Comparison of ENCODE assay signal across 8 cellular contexts in genomic region chr1:24704411-24705259, GRCh38. TPM values are rescaled to one million over a fixed set of nuclear protein-coding genes. Genes with fewer than 3 reads are reported as not detected.
A peak's percentile ranks its signal among the peaks of the same experiment; 100 is the strongest.
DNase-seq lines count a peak whose midpoint lies in the region; ATAC-seq and TF ChIP-seq lines count a peak whose summit lies in the region.

No MANE protein-coding gene starts in this region.

- no peak for DNase-seq in activated CD4-positive, alpha-beta memory T cell treated with anti-CD3 and anti-CD28 coated beads, Interleukin-2, amount 10 ng/mL, durations not matched to agents 7 days and 5 days
- DNase-seq in activated CD4-positive, alpha-beta memory T cell treated with anti-CD3 and anti-CD28 coated beads for 36 hours = no peak
- DNase-seq in WERI-Rb-1 (peak; percentile 20), inferior parietal cortex (ENCODE audit: extremely low spot score) (peak; percentile 83), testis (no peak), epidermal melanocyte (ENCODE audit: insufficient read length, low spot score) (no peak)
- DNase-seq in stimulated activated CD4-positive, alpha-beta T cell treated with anti-CD3 and anti-CD28 coated beads, Interleukin-4, amount 100 ng/mL, for 1 hour = no peak

- no peaks in the 10 kb centered on the region for H3K4me1 ChIP-seq in testis

- H3K27me3 Mint-ChIP-seq in activated CD4-positive, alpha-beta memory T cell treated with anti-CD3 and anti-CD28 coated beads, Interleukin-2, amount 10 ng/mL, durations not matched to agents 7 days and 5 days = no peaks in the 10 kb centered on the region
- H3K27me3 Mint-ChIP-seq in activated CD4-positive, alpha-beta memory T cell treated with anti-CD3 and anti-CD28 coated beads for 36 hours = no peaks in the 10 kb centered on the region

- ATAC-seq in GM18907 (IDR thresholded peaks at IDR 0.05; ENCODE audit: unreplicated experiment) = no peak

- H3K27ac ChIP-seq in WERI-Rb-1 (peak overlapping the region; percentile 62; the same call in 1 of the 2 replicates), testis (peak overlapping the region; percentile 34 to 48)

- H3K36me3 Mint-ChIP-seq in activated CD4-positive, alpha-beta memory T cell treated with anti-CD3 and anti-CD28 coated beads, Interleukin-2, amount 10 ng/mL, durations not matched to agents 7 days and 5 days (ENCODE audit: low read depth) = no peaks in the 10 kb centered on the region
- no peaks in the 10 kb centered on the region for H3K36me3 Mint-ChIP-seq in activated CD4-positive, alpha-beta memory T cell treated with anti-CD3 and anti-CD28 coated beads for 36 hours

- H3K27ac Mint-ChIP-seq in activated CD4-positive, alpha-beta memory T cell treated with anti-CD3 and anti-CD28 coated beads, Interleukin-2, amount 10 ng/mL, durations not matched to agents 7 days and 5 days = peak overlapping the region; percentile 26
- no peak overlapping the region for H3K27ac Mint-ChIP-seq in activated CD4-positive, alpha-beta memory T cell treated with anti-CD3 and anti-CD28 coated beads for 36 hours

- CTCF ChIA-PET in activated CD4-positive, alpha-beta memory T cell treated with anti-CD3 and anti-CD28 coated beads, Interleukin-2, amount 10 ng/mL, durations not matched to agents 7 days and 5 days (lab: Charles Lee) = interaction anchor here (0.7 to 1.5 kb wide), 4 partner anchors 16 to 132 kb away, joined by 3 to 7 read pairs (median 3); no protein-coding TSS in a partner anchor
- CTCF ChIA-PET in activated CD4-positive, alpha-beta memory T cell treated with anti-CD3 and anti-CD28 coated beads for 36 hours (lab: Charles Lee) = interaction anchor here (0.6 to 1.4 kb wide), 4 partner anchors 16 to 194 kb away, joined by 3 to 4 read pairs (median 3); no protein-coding TSS in a partner anchor

- H3K4me3 ChIP-seq in WERI-Rb-1 (ENCODE audit: low read depth, low read length) = no peak overlapping the region
- H3K4me3 ChIP-seq in testis = peak overlapping the region; percentile 0 to 34

- H3K36me3 ChIP-seq in WERI-Rb-1 = no peaks in the 10 kb centered on the region
- no peaks in the 10 kb centered on the region for H3K36me3 ChIP-seq in testis (ENCODE audit: low read depth, missing control alignments)

- no peak overlapping the region for H3K4me3 Mint-ChIP-seq in activated CD4-positive, alpha-beta memory T cell treated with anti-CD3 and anti-CD28 coated beads, Interleukin-2, amount 10 ng/mL, durations not matched to agents 7 days and 5 days
- H3K4me3 Mint-ChIP-seq in activated CD4-positive, alpha-beta memory T cell treated with anti-CD3 and anti-CD28 coated beads for 36 hours = no peak overlapping the region

- no peaks in the 10 kb centered on the region for H3K9me3 Mint-ChIP-seq in activated CD4-positive, alpha-beta memory T cell treated with anti-CD3 and anti-CD28 coated beads, Interleukin-2, amount 10 ng/mL, durations not matched to agents 7 days and 5 days
- no peaks in the 10 kb centered on the region for H3K9me3 Mint-ChIP-seq in activated CD4-positive, alpha-beta memory T cell treated with anti-CD3 and anti-CD28 coated beads for 36 hours

- H3K4me1 Mint-ChIP-seq in activated CD4-positive, alpha-beta memory T cell treated with anti-CD3 and anti-CD28 coated beads, Interleukin-2, amount 10 ng/mL, durations not matched to agents 7 days and 5 days = peaks cover 37% of the 10 kb centered on the region
- H3K4me1 Mint-ChIP-seq in activated CD4-positive, alpha-beta memory T cell treated with anti-CD3 and anti-CD28 coated beads for 36 hours (ENCODE audit: low read depth) = peaks cover 8% of the 10 kb centered on the region

- H3K27me3 ChIP-seq in WERI-Rb-1 (ENCODE audit: insufficient read depth, low read depth, severe bottlenecking) (no peaks in the 10 kb centered on the region), testis (no peaks in the 10 kb centered on the region)

- TF ChIP-seq CTCF in WERI-Rb-1 (IDR thresholded peaks at IDR 0.05; ENCODE audit: low read depth, low read length) = no peak
- TF ChIP-seq CTCF in testis (IDR thresholded peaks at IDR 0.05) = no peak

- intact Hi-C loops in activated CD4-positive, alpha-beta memory T cell treated with anti-CD3 and anti-CD28 coated beads for 36 hours (cut with micrococcal nuclease) = no loop called here
- intact Hi-C loops in testis (cut with DNase I; ENCODE audit: low total_unique reads) = no loop called here

- POLR2A ChIA-PET in activated CD4-positive, alpha-beta memory T cell treated with anti-CD3 and anti-CD28 coated beads, Interleukin-2, amount 10 ng/mL, durations not matched to agents 7 days and 5 days (lab: Charles Lee) = interaction anchor here (1.3 to 3.0 kb wide), 2 partner anchors 8 to 41 kb away, joined by 4 to 11 read pairs; partner anchors contain the start of gene CLIC4
- POLR2A ChIA-PET in activated CD4-positive, alpha-beta memory T cell treated with anti-CD3 and anti-CD28 coated beads for 36 hours (lab: Charles Lee) = no interaction called here

- no peaks in the 10 kb centered on the region for H3K9me3 ChIP-seq in WERI-Rb-1 (ENCODE audit: severe bottlenecking)
- no peaks in the 10 kb centered on the region for H3K9me3 ChIP-seq in testis

- WGBS in testis, 2 donors = 58 to 62% methylated on average over 10 to 16 of the region's 16 CpGs

- TF ChIP-seq POLR2A in testis (IDR thresholded peaks at IDR 0.05) = no peak

RNA-seq across cellular contexts. Expression of gene CLIC4, which starts 40.6 kb away (rescaled TPM):
- total RNA-seq in activated CD4-positive, alpha-beta memory T cell treated with anti-CD3 and anti-CD28 coated beads, Interleukin-2, amount 10 ng/mL, durations not matched to agents 7 days and 5 days = 10 to 100 TPM; 28.9 to 30.6 TPM
- 10 to 100 TPM; 25.5 to 26.3 TPM for total RNA-seq in activated CD4-positive, alpha-beta memory T cell treated with anti-CD3 and anti-CD28 coated beads for 36 hours
- 10 to 100 TPM; 47.2 to 48.8 TPM for total RNA-seq in testis
- 72.4 TPM for polyA plus RNA-seq in testis (ENCODE audit: insufficient read depth, low read depth, low replicate concordance)

Comparison
In these comparisons a context has a peak if more than half of its experiments do, and no peak if none do; other contexts are left out.
1. DNase-seq: peak in WERI-Rb-1 (single experiment) and inferior parietal cortex (single experiment); none in activated CD4-positive, alpha-beta memory T cell treated with anti-CD3 and anti-CD28 coated beads, Interleukin-2, amount 10 ng/mL, durations not matched to agents 7 days and 5 days (single experiment), activated CD4-positive, alpha-beta memory T cell treated with anti-CD3 and anti-CD28 coated beads for 36 hours (single experiment), testis (single experiment), epidermal melanocyte (single experiment) and stimulated activated CD4-positive, alpha-beta T cell treated with anti-CD3 and anti-CD28 coated beads, Interleukin-4, amount 100 ng/mL, for 1 hour (single experiment).